1 cellular context compared by ENCODE assay signal in genomic region chr2:96105994-96106393, GRCh38.
TF ChIP-seq lines count a peak whose summit lies in the region.

No MANE protein-coding gene starts in this region.

TF ChIP-seq in H1, 55 proteins besides CTCF, POLR2A, EP300 and RAD21:
- no peak for TF ChIP-seq FOSL1 (IDR thresholded peaks at IDR 0.05; ENCODE audit: insufficient read depth, low read depth, low read length)
